ENCODE assay signal across 1 cellular context in the genomic region with DNA sequence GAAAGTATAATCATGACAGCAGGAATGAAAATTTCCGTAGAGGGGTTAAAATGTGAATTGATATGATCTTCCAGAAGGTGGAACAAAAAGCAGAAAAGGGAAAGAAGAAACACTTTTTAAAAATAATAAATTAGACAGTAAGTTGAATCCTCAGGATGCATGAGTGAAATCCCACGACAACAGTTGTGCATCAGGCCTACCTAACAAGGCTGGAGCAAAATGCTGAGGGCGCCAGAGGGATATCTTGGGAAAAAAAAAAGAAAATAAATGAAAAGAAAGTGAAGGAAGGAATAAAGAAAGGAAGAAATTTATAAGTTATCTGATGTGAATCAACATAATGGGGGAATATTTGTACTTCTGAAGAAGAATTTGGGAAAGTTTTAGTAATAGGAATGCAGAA.
TF ChIP-seq lines count a peak whose summit lies in the region.

No MANE protein-coding gene starts in this region.

TF ChIP-seq in SK-N-SH treated with all-trans-retinoic acid at 6 μM for 48 hours, 23 proteins besides CTCF, POLR2A, EP300 and RAD21 (continued from another document):
- no peak for TF ChIP-seq BACH2 (CRISPR knock-in tag; IDR thresholded peaks at IDR 0.05; ENCODE audit: borderline replicate concordance)
- no peak for TF ChIP-seq ZNF565 (CRISPR knock-in tag; conservative IDR thresholded peaks at IDR 0.05; ENCODE audit: low read depth)
- TF ChIP-seq TOX (CRISPR knock-in tag; IDR thresholded peaks at IDR 0.05; ENCODE audit: borderline replicate concordance), result no peak
- TF ChIP-seq OSR1 (CRISPR knock-in tag; IDR thresholded peaks at IDR 0.05), result no peak
- TF ChIP-seq RARB (CRISPR knock-in tag; IDR thresholded peaks at IDR 0.05), result no peak
- no peak for TF ChIP-seq ZNF8 (CRISPR knock-in tag; IDR thresholded peaks at IDR 0.05)
- no peak for TF ChIP-seq ARNTL (CRISPR knock-in tag; IDR thresholded peaks at IDR 0.05; ENCODE audit: borderline replicate concordance, low read depth)
- no peak for TF ChIP-seq ZFP30 (CRISPR knock-in tag; IDR thresholded peaks at IDR 0.05)
- no peak for TF ChIP-seq ZNF70 (CRISPR knock-in tag; IDR thresholded peaks at IDR 0.05)
- TF ChIP-seq TCF4 (CRISPR knock-in tag; IDR thresholded peaks at IDR 0.05; ENCODE audit: borderline replicate concordance), result no peak
